ENCODE assay signal across 17 cellular contexts in genomic region chr7:121102619-121103018, GRCh38.
DNase-seq lines count a peak whose midpoint lies in the region; ATAC-seq and TF ChIP-seq lines count a peak whose summit lies in the region.
"Had no signal": no experiment of that assay in that cellular context is flagged by ENCODE, and none has a peak within 500 bp of the region (broad histone marks: within the 10 kb centered on the region; RNA-seq: fewer than 3 reads in every experiment).

No MANE protein-coding gene starts in this region.

- peaks cover 4% of the 10 kb centered on the region for H3K4me1 ChIP-seq in endodermal cell (ENCODE audit: control insufficient read depth, insufficient read depth, low read length)
- H3K4me1 ChIP-seq: right lobe of liver had no signal

- no peaks in the 10 kb centered on the region for H3K9me3 Mint-ChIP-seq in endodermal cell
- no peaks in the 10 kb centered on the region for H3K9me3 Mint-ChIP-seq in mesothelial cell of epicardium
- H3K9me3 Mint-ChIP-seq in activated naive CD4-positive, alpha-beta T cell treated with anti-CD3 and anti-CD28 coated beads, Interleukin-2, amount 50 U/mL, for 72 hours: no peaks in the 10 kb centered on the region
- H3K9me3 Mint-ChIP-seq: activated naive CD8-positive, alpha-beta T cell treated with anti-CD3 and anti-CD28 coated beads, Interleukin-2, amount 50 U/mL, for 24 hours; activated T-cell treated with anti-CD3 and anti-CD28 coated beads, Interleukin-2, amount 50 U/mL, for 72 hours had no signal

- H3K27ac Mint-ChIP-seq in endodermal cell (no peak overlapping the region), mesothelial cell of epicardium (peak overlapping the region; percentile 62)
- H3K27ac Mint-ChIP-seq in activated naive CD4-positive, alpha-beta T cell treated with anti-CD3 and anti-CD28 coated beads, Interleukin-2, amount 50 U/mL, for 72 hours: no peak overlapping the region
- H3K27ac Mint-ChIP-seq: activated naive CD8-positive, alpha-beta T cell treated with anti-CD3 and anti-CD28 coated beads, Interleukin-2, amount 50 U/mL, for 24 hours; activated T-cell treated with anti-CD3 and anti-CD28 coated beads, Interleukin-2, amount 50 U/mL, for 72 hours had no signal

- H3K27ac ChIP-seq in endodermal cell (ENCODE audit: low read depth, low read length): no peak overlapping the region
- H3K27ac ChIP-seq: right lobe of liver had no signal

- no peaks in the 10 kb centered on the region for H3K36me3 ChIP-seq in endodermal cell (ENCODE audit: control insufficient read depth, insufficient read depth, low read length)

- no peak for TF ChIP-seq CTCF in endodermal cell (conservative IDR thresholded peaks at IDR 0.05)
- TF ChIP-seq CTCF in mesothelial cell of epicardium (IDR thresholded peaks at IDR 0.05; ENCODE audit: unreplicated experiment): no peak

- H3K9me3 ChIP-seq in endodermal cell (ENCODE audit: control insufficient read depth, low read length): no peaks in the 10 kb centered on the region
- H3K9me3 ChIP-seq: right lobe of liver had no signal

- no peak overlapping the region for H3K9ac ChIP-seq in endodermal cell (ENCODE audit: extremely low read depth, low read length, poor library complexity, severe bottlenecking)

- H3K27me3 Mint-ChIP-seq in endodermal cell (ENCODE audit: insufficient read depth) (peaks cover 22% of the 10 kb centered on the region), mesothelial cell of epicardium (ENCODE audit: low read depth) (no peaks in the 10 kb centered on the region)

- H3K4me1 Mint-ChIP-seq in endodermal cell (peaks cover 18% of the 10 kb centered on the region), mesothelial cell of epicardium (peaks cover 29% of the 10 kb centered on the region)
- H3K4me1 Mint-ChIP-seq: activated naive CD8-positive, alpha-beta T cell treated with anti-CD3 and anti-CD28 coated beads, Interleukin-2, amount 50 U/mL, for 24 hours had no signal

- H3K4me3 ChIP-seq in endodermal cell (ENCODE audit: low read length): no peak overlapping the region
- H3K4me3 ChIP-seq: right lobe of liver had no signal

- H3K4me3 Mint-ChIP-seq in endodermal cell (no peak overlapping the region), mesothelial cell of epicardium (no peak overlapping the region)
- H3K4me3 Mint-ChIP-seq: activated naive CD8-positive, alpha-beta T cell treated with anti-CD3 and anti-CD28 coated beads, Interleukin-2, amount 50 U/mL, for 24 hours; activated T-cell treated with anti-CD3 and anti-CD28 coated beads, Interleukin-2, amount 50 U/mL, for 72 hours had no signal

- ATAC-seq in HG02938 (IDR thresholded peaks at IDR 0.05; ENCODE audit: unreplicated experiment) (no peak), GM19395 (IDR thresholded peaks at IDR 0.05; ENCODE audit: unreplicated experiment) (no peak)
- ATAC-seq in activated naive CD4-positive, alpha-beta T cell treated with anti-CD3 and anti-CD28 coated beads, Interleukin-2, amount 50 U/mL, for 72 hours: no peak
- ATAC-seq: activated naive CD8-positive, alpha-beta T cell treated with anti-CD3 and anti-CD28 coated beads, Interleukin-2, amount 50 U/mL, for 24 hours; activated T-cell treated with anti-CD3 and anti-CD28 coated beads, Interleukin-2, amount 50 U/mL, for 72 hours; right lobe of liver had no signal

- WGBS in endodermal cell (ENCODE audit: insufficient coverage in 1 of 2, insufficient read length in 1 of 2), 2 experiments: 20% methylated on average over 1 of the region's 2 CpGs; no CpG with 5 or more reads in 1 of the 2 experiments

- peaks cover 42% of the 10 kb centered on the region for H3K27me3 ChIP-seq in endodermal cell (ENCODE audit: control insufficient read depth, insufficient read depth, low read length, poor library complexity, severe bottlenecking)
- H3K27me3 ChIP-seq: right lobe of liver had no signal

- no peaks in the 10 kb centered on the region for H3K36me3 Mint-ChIP-seq in endodermal cell (ENCODE audit: low read depth)
- peaks cover 3% of the 10 kb centered on the region for H3K36me3 Mint-ChIP-seq in mesothelial cell of epicardium
- H3K36me3 Mint-ChIP-seq in activated naive CD4-positive, alpha-beta T cell treated with anti-CD3 and anti-CD28 coated beads, Interleukin-2, amount 50 U/mL, for 72 hours: no peaks in the 10 kb centered on the region

- DNase-seq in DMS53 treated with DMSO at 0.1 percent for 48 hours (lab: John Stamatoyannopoulos, UW; ENCODE audit: unreplicated experiment): peak; percentile 90
- peak; percentile 28 for DNase-seq in NCI-H146 (lab: John Stamatoyannopoulos, UW)
- peak; percentile 66 for DNase-seq in endodermal cell
- no peak for DNase-seq in mesothelial cell of epicardium (ENCODE audit: low spot score in 2 of 2, unreplicated experiment in 2 of 2)
- DNase-seq in activated naive CD4-positive, alpha-beta T cell treated with anti-CD3 and anti-CD28 coated beads, Interleukin-2, amount 50 U/mL, for 72 hours (ENCODE audit: low spot score in 2 of 2): no peak
- DNase-seq in EL: no peak
- DNase-seq: activated CD4-positive, alpha-beta T cell treated with anti-CD3 and anti-CD28 coated beads, Interleukin-2, amount 50 U/mL, for 48 hours; activated naive CD8-positive, alpha-beta T cell treated with anti-CD3 and anti-CD28 coated beads, Interleukin-2, amount 50 U/mL, for 24 hours; activated T-cell treated with anti-CD3 and anti-CD28 coated beads, Interleukin-2, amount 50 U/mL, for 72 hours; central memory CD4-positive, alpha-beta T cell; effector CD4-positive, alpha-beta T cell; hypothalamus; NCI-H1694 treated with DMSO at 0.1 percent for 48 hours; NCI-H526; right lobe of liver had no signal

Comparison
In these comparisons a context has a peak if more than half of its experiments do, and no peak if none do; other contexts are left out.
1. DNase-seq: peak in DMS53 treated with DMSO at 0.1 percent for 48 hours (single experiment), NCI-H146 (single experiment) and endodermal cell (single experiment); none in mesothelial cell of epicardium (0 of 2), activated naive CD4-positive, alpha-beta T cell treated with anti-CD3 and anti-CD28 coated beads, Interleukin-2, amount 50 U/mL, for 72 hours (0 of 2) and EL (single experiment).